In genomic region chr2:222301296-222301997, GRCh38 we compare ENCODE assay signal across 24 cellular contexts. TPM values are rescaled to one million over a fixed set of nuclear protein-coding genes. Genes with fewer than 3 reads are reported as not detected.
DNase-seq lines count a peak whose midpoint lies in the region; ATAC-seq and TF ChIP-seq lines count a peak whose summit lies in the region.
"Had no signal": no experiment of that assay in that cellular context is flagged by ENCODE, and none has a peak within 500 bp of the region (broad histone marks: within the 10 kb centered on the region; RNA-seq: fewer than 3 reads in every experiment).

No MANE protein-coding gene starts in this region.

- H3K23ac ChIP-seq in mesendoderm (ENCODE audit: low read length): no peak overlapping the region

- H3K4me1 ChIP-seq in SK-N-SH (ENCODE audit: control insufficient read depth in 1 of 2, insufficient read depth in 2 of 2, low read depth in 1 of 2, low read length in 1 of 2) (peaks cover 10 to 11% of the 10 kb centered on the region in 2 experiments; a peak in 3 of 4 replicates), ectodermal cell (ENCODE audit: control insufficient read depth, insufficient read depth, low read length) (peaks cover 62% of the 10 kb centered on the region), mesendoderm (ENCODE audit: control insufficient read depth, low read depth, low read length) (no peaks in the 10 kb centered on the region), thoracic aorta (ENCODE audit: control insufficient read depth in 1 of 2, low read depth in 2 of 2) (peaks cover 16 to 56% of the 10 kb centered on the region in 2 donors), PC-9 (replicated peaks; ENCODE audit: insufficient read depth) (no peaks in the 10 kb centered on the region)

- H3K79me2 ChIP-seq in SK-N-SH (ENCODE audit: insufficient read depth) (no peaks in the 10 kb centered on the region), mesendoderm (ENCODE audit: control insufficient read depth, insufficient read depth, low read length) (no peaks in the 10 kb centered on the region), PC-9 (ENCODE audit: low read depth) (no peaks in the 10 kb centered on the region)

- no peak overlapping the region for H3K18ac ChIP-seq in mesendoderm (ENCODE audit: low read length)

- no peak overlapping the region for H2BK120ac ChIP-seq in mesendoderm (ENCODE audit: low read depth, low read length)

- H3K27ac ChIP-seq in SK-N-SH (ENCODE audit: low read depth in 2 of 2, low read length in 1 of 2) (no peak overlapping the region), ectodermal cell (ENCODE audit: insufficient read depth, low read depth, low read length, poor library complexity, severe bottlenecking) (peak overlapping the region; percentile 70), mesendoderm (ENCODE audit: low read depth, low read length) (no peak overlapping the region), thoracic aorta (peak overlapping the region in 1 of 2 donors; percentile 21), PC-9 (no peak overlapping the region)
- H3K27ac ChIP-seq: HL-60, right atrium auricular region, tibial artery had no signal

- H2BK5ac ChIP-seq in mesendoderm (ENCODE audit: low read length): no peak overlapping the region

- no peak overlapping the region for H3K4ac ChIP-seq in mesendoderm (ENCODE audit: low read depth, low read length)

- intact Hi-C loops in PC-9 (cut with micrococcal nuclease; ENCODE audit: unreplicated experiment): no loop called here

- TF ChIP-seq CTCF in SK-N-SH (IDR thresholded peaks at IDR 0.05) (no peak), thoracic aorta (IDR thresholded peaks at IDR 0.05) (no peak), PC-9 (conservative IDR thresholded peaks at IDR 0.05) (no peak)

- no TSS peak for BruUV-seq in PC-9 (replicated peaks; lab: Mats Ljungman, UMichigan)

- TF ChIP-seq RAD21 in SK-N-SH (IDR thresholded peaks at IDR 0.05; ENCODE audit: low read length): no peak

- H4K20me1 ChIP-seq in SK-N-SH (ENCODE audit: insufficient read depth): no peaks in the 10 kb centered on the region
- H4K20me1 ChIP-seq in PC-9 (ENCODE audit: insufficient read depth): no peaks in the 10 kb centered on the region

- no peak overlapping the region for H4K5ac ChIP-seq in mesendoderm (ENCODE audit: low read length)

- H3K9me2 ChIP-seq in SK-N-SH (no peaks in the 10 kb centered on the region), PC-9 (ENCODE audit: insufficient read depth) (no peaks in the 10 kb centered on the region)

- no peak for ATAC-seq in SK-N-SH treated with all-trans-retinoic acid at 6 μM for 48 hours
- no peak for ATAC-seq in thoracic aorta (ENCODE audit: insufficient number of reproducible peaks, low FRiP score, low read depth)
- no peak for ATAC-seq in GM21717 (IDR thresholded peaks at IDR 0.05; ENCODE audit: unreplicated experiment)
- ATAC-seq: activated T-helper 17 cell treated with anti-CD3 and anti-CD28 coated beads, Interleukin-2, amount 50 U/mL, for 72 hours; effector memory CD8-positive, alpha-beta T cell had no signal

- WGBS in SK-N-SH (ENCODE audit: low lambda C conversion rate): 21% methylated on average over 28 of the region's 32 CpGs
- 2 to 3% methylated on average over 32 of the region's 32 CpGs for WGBS in ectodermal cell, 2 experiments
- WGBS in mesendoderm (ENCODE audit: extremely low coverage, insufficient coverage, low lambda C conversion rate): no CpG with 5 or more reads among the region's 32 CpGs

- no peak overlapping the region for H3K56ac ChIP-seq in mesendoderm (ENCODE audit: low read length)

- no peak overlapping the region for H2BK15ac ChIP-seq in mesendoderm (replicated peaks; ENCODE audit: low read depth)

- H2AK5ac ChIP-seq in mesendoderm (ENCODE audit: low read length): no peak overlapping the region

- TF ChIP-seq EP300 in SK-N-SH (IDR thresholded peaks at IDR 0.05; ENCODE audit: borderline replicate concordance in 1 of 2, low read depth in 1 of 2, low read length in 1 of 2): no peak

- H3K36me3 ChIP-seq in SK-N-SH (replicated peaks in 1 of 2; ENCODE audit: control insufficient read depth in 1 of 2, insufficient read depth in 2 of 2, low read length in 1 of 2): no peaks in the 10 kb centered on the region
- peaks cover 6% of the 10 kb centered on the region for H3K36me3 ChIP-seq in ectodermal cell (ENCODE audit: control insufficient read depth, insufficient read depth, low read length)
- H3K36me3 ChIP-seq in mesendoderm (ENCODE audit: control insufficient read depth, insufficient read depth, low read length): no peaks in the 10 kb centered on the region
- H3K36me3 ChIP-seq in thoracic aorta: no peaks in the 10 kb centered on the region
- H3K36me3 ChIP-seq in PC-9 (ENCODE audit: low read depth): no peaks in the 10 kb centered on the region
- H3K36me3 ChIP-seq: right atrium auricular region, tibial artery had no signal

- CTCF ChIA-PET in SK-N-SH (lab: Yijun Ruan, JAX) (interaction anchor here (1.1 to 1.2 kb wide), 3 partner anchors 20 to 277 kb away, joined by 3 read pairs; no protein-coding TSS in a partner anchor), PC-9 (lab: Charles Lee) (no interaction called here)

- H3K9me3 ChIP-seq in SK-N-SH (no peaks in the 10 kb centered on the region), ectodermal cell (ENCODE audit: control insufficient read depth, low read length) (no peaks in the 10 kb centered on the region), thoracic aorta (no peaks in the 10 kb centered on the region), PC-9 (ENCODE audit: insufficient read depth, low read depth) (no peaks in the 10 kb centered on the region)
- H3K9me3 ChIP-seq: right atrium auricular region had no signal

- H3K27me3 ChIP-seq in SK-N-SH (ENCODE audit: insufficient read depth) (peaks cover 100% of the 10 kb centered on the region), ectodermal cell (ENCODE audit: control insufficient read depth, insufficient read depth, low read length, poor library complexity, severe bottlenecking) (peaks cover 100% of the 10 kb centered on the region), mesendoderm (ENCODE audit: insufficient read depth, low read length, poor library complexity) (peaks cover 93% of the 10 kb centered on the region), thoracic aorta (replicated peaks; ENCODE audit: insufficient read depth) (peaks cover 47% of the 10 kb centered on the region), PC-9 (ENCODE audit: insufficient read depth, low read depth) (peaks cover 77% of the 10 kb centered on the region)

- POLR2A ChIA-PET in SK-N-SH (lab: Yijun Ruan, JAX) (no interaction called here), PC-9 (lab: Charles Lee; ENCODE audit: unreplicated experiment) (no interaction called here)

- DNase-seq in SK-N-SH (no peak), mesendoderm (no peak), thoracic aorta (ENCODE audit: low spot score) (no peak), PC-9 (no peak), medulla oblongata (ENCODE audit: extremely low spot score) (no peak)
- DNase-seq: 8988T; activated CD4-positive, alpha-beta T cell treated with anti-CD3 and anti-CD28 coated beads for 48 hours; CD4-positive, CD25-positive, alpha-beta regulatory T cell; effector memory CD8-positive, alpha-beta T cell; EL; NCI-H1092 treated with DMSO at 0.1 percent for 48 hours; NCI-H187 treated with DMSO at 0.1 percent for 48 hours; NCI-H2227 treated with DMSO at 0.1 percent for 48 hours; NCI-H748 treated with DMSO at 0.1 percent for 48 hours; stimulated activated CD4-positive, alpha-beta T cell treated with anti-CD3 and anti-CD28 coated beads, Interleukin-12 subunit alpha, Interleukin-12 subunit beta, amount 100 ng/mL, for 4 hours; tibial artery had no signal

- H3K79me1 ChIP-seq in mesendoderm (ENCODE audit: low read length): no peaks in the 10 kb centered on the region

- H2AFZ ChIP-seq in SK-N-SH (ENCODE audit: low read depth) (no peak overlapping the region), PC-9 (no peak overlapping the region)

- H3K4me2 ChIP-seq in SK-N-SH: peak overlapping the region; percentile 33; the same call in 1 of the 2 replicates
- H3K4me2 ChIP-seq in mesendoderm (ENCODE audit: low read length): peak overlapping the region; percentile 18
- H3K4me2 ChIP-seq in PC-9: no peak overlapping the region

- H3K4me3 ChIP-seq in SK-N-SH (ENCODE audit: low read depth in 2 of 2, low read length in 1 of 2) (no peak overlapping the region), ectodermal cell (ENCODE audit: insufficient read depth, low read depth, low read length) (peak overlapping the region; percentile 74), mesendoderm (ENCODE audit: low read length) (no peak overlapping the region), thoracic aorta (peak overlapping the region; percentile 18), PC-9 (no peak overlapping the region)
- H3K4me3 ChIP-seq: right atrium auricular region, tibial artery had no signal

- H3K9ac ChIP-seq in SK-N-SH (no peak overlapping the region), mesendoderm (ENCODE audit: low read length) (no peak overlapping the region)

- H3F3A ChIP-seq in SK-N-SH (replicated peaks; ENCODE audit: insufficient read depth): no peaks in the 10 kb centered on the region
- no peaks in the 10 kb centered on the region for H3F3A ChIP-seq in PC-9 (ENCODE audit: insufficient read depth, low read depth)

- no peak overlapping the region for H4K8ac ChIP-seq in mesendoderm (ENCODE audit: low read depth, low read length)

TF ChIP-seq in SK-N-SH, 30 proteins besides CTCF, POLR2A, EP300 and RAD21 (continues in another document):
- TF ChIP-seq ELF1 (IDR thresholded peaks at IDR 0.05): no peak
- TF ChIP-seq RFX5 (IDR thresholded peaks at IDR 0.05; ENCODE audit: low read length): no peak
- no peak for TF ChIP-seq SMC3 (IDR thresholded peaks at IDR 0.05; ENCODE audit: low read depth, low read length)

TF ChIP-seq in SK-N-SH treated with all-trans-retinoic acid at 6 μM for 48 hours, 23 proteins besides CTCF, POLR2A, EP300 and RAD21 (continues in another document):
- TF ChIP-seq ESRRG (CRISPR knock-in tag; IDR thresholded peaks at IDR 0.05) (no peak), ZC3H10 (CRISPR knock-in tag; IDR thresholded peaks at IDR 0.05) (no peak), TCF4 (CRISPR knock-in tag; IDR thresholded peaks at IDR 0.05; ENCODE audit: borderline replicate concordance) (no peak)

RNA-seq across cellular contexts. Expression of gene PAX3, which starts 2.6 kb away (rescaled TPM):
- not detected in 2 replicates for polyA plus RNA-seq in SK-N-SH (2012; rRNA removed)
- polyA plus RNA-seq in SK-N-SH (2012; cell fraction: cytosol; rRNA removed): not detected in 2 replicates
- 0.11 TPM in 1 of 2 replicates, not detected in the other for polyA plus RNA-seq in SK-N-SH (2012; cell fraction: nucleus; rRNA removed)
- polyA plus RNA-seq in ectodermal cell (2013, experiment 1 of 4): 164 TPM
- 167 TPM for polyA plus RNA-seq in ectodermal cell (2013, experiment 2 of 4)
- 111 TPM for polyA plus RNA-seq in ectodermal cell (2013, experiment 3 of 4)
- polyA plus RNA-seq in ectodermal cell (2013, experiment 4 of 4): 125 TPM
- 0.08 TPM for polyA plus RNA-seq in mesendoderm (2013, experiment 1 of 2)
- 0.03 TPM for polyA plus RNA-seq in mesendoderm (2013, experiment 2 of 2)
- total RNA-seq in thoracic aorta (not detected), PC-9 (2021) (not detected in 2 replicates)
- total RNA-seq: activated T-helper 17 cell treated with anti-CD3 and anti-CD28 coated beads, Interleukin-2, amount 50 U/mL, for 72 hours; CD4-positive, CD25-positive, alpha-beta regulatory T cell; kidney epithelial cell; lung microvascular endothelial cell had no signal
- polyA plus RNA-seq: CD4-positive, CD25-positive, alpha-beta regulatory T cell had no signal

Comparison
In these comparisons a context has a peak if more than half of its experiments do, and no peak if none do; other contexts are left out.
1. H3K4me3 ChIP-seq: peak in ectodermal cell (single experiment) and thoracic aorta (single experiment); none in SK-N-SH (0 of 2), mesendoderm (single experiment) and PC-9 (single experiment).